In genomic region chrX:101407748-101408529, GRCh38 we compare ENCODE assay signal across 1 cellular context.
TF ChIP-seq lines count a peak whose summit lies in the region.

GLA (minus strand) TSS chrX:101407925; CDS start chrX:101407903, 22 bp downstream.
HNRNPH2 (plus strand) TSS chrX:101408222; CDS start chrX:101411989, 3,767 bp downstream.

TF ChIP-seq in K562, 482 proteins besides CTCF, POLR2A, EP300 and RAD21 (continued from another document and continues in another):
- peak in 2 of 3 experiments; percentile 77 to 87 for TF ChIP-seq YY1 (IDR thresholded peaks at IDR 0.05; ENCODE audit: borderline replicate concordance in 1 of 3, control insufficient read depth in 1 of 3, extremely low read depth in 1 of 3, insufficient read depth in 3 of 3, insufficient read length in 1 of 3, insufficient replicate concordance in 2 of 3, low read depth in 1 of 3, low read length in 2 of 3)
- TF ChIP-seq ETV5 (CRISPR knock-in tag; IDR thresholded peaks at IDR 0.05; ENCODE audit: low read depth) = no peak
- peak; percentile 93 for TF ChIP-seq SIN3B (IDR thresholded peaks at IDR 0.05; ENCODE audit: low read depth)
- TF ChIP-seq TAF1 (IDR thresholded peaks at IDR 0.05; ENCODE audit: control insufficient read depth, extremely low read depth, insufficient read depth, low read length, severe bottlenecking) = peak; percentile 91
- TF ChIP-seq DDX20 (tag; IDR thresholded peaks at IDR 0.05; ENCODE audit: low read depth) = no peak
- peak; percentile 41; the same call in 1 of the 2 replicates for TF ChIP-seq TARDBP (IDR thresholded peaks at IDR 0.05)
- no peak for TF ChIP-seq TSHZ1 (CRISPR knock-in tag; IDR thresholded peaks at IDR 0.05)
- no peak for TF ChIP-seq ELK3 (CRISPR knock-in tag; IDR thresholded peaks at IDR 0.05)
- no peak for TF ChIP-seq ETV6 (IDR thresholded peaks at IDR 0.05; ENCODE audit: borderline replicate concordance in 1 of 2, low read depth in 2 of 2, low read length in 1 of 2)
- no peak for TF ChIP-seq ETV6 (CRISPR knock-in tag; IDR thresholded peaks at IDR 0.05; ENCODE audit: borderline replicate concordance)
- TF ChIP-seq ZNF407 (IDR thresholded peaks at IDR 0.05; ENCODE audit: low read depth) = no peak
- no peak for TF ChIP-seq LCOR (CRISPR knock-in tag; IDR thresholded peaks at IDR 0.05)
- no peak; a peak in 1 of 4 replicates for TF ChIP-seq NONO (IDR thresholded peaks at IDR 0.05; ENCODE audit: low read depth in 2 of 2, low read length in 1 of 2)
- no peak for TF ChIP-seq HNRNPK (IDR thresholded peaks at IDR 0.05; ENCODE audit: low read depth, low read length, poor library complexity, severe bottlenecking)
- peak in 1 of 2 experiments; percentile 15; a peak in 2 of 4 replicates for TF ChIP-seq SIN3A (IDR thresholded peaks at IDR 0.05; ENCODE audit: borderline replicate concordance in 2 of 2, control insufficient read depth in 1 of 2, low read depth in 2 of 2, low read length in 2 of 2)
- peak; percentile 22; the same call in 1 of the 2 replicates for TF ChIP-seq HCFC1 (IDR thresholded peaks at IDR 0.05; ENCODE audit: low read depth, low read length)
- no peak for TF ChIP-seq SETDB1 (IDR thresholded peaks at IDR 0.05; ENCODE audit: low read length)
- TF ChIP-seq E4F1 (CRISPR knock-in tag; IDR thresholded peaks at IDR 0.05; ENCODE audit: borderline replicate concordance) = no peak
- TF ChIP-seq ZNF609 (CRISPR knock-in tag; IDR thresholded peaks at IDR 0.05; ENCODE audit: borderline replicate concordance) = no peak
- peak; percentile 79 for TF ChIP-seq NCOR1 (IDR thresholded peaks at IDR 0.05)
- no peak for TF ChIP-seq TRIM25 (IDR thresholded peaks at IDR 0.05; ENCODE audit: borderline replicate concordance)
- TF ChIP-seq ZBTB12 (CRISPR knock-in tag; IDR thresholded peaks at IDR 0.05) = peak; percentile 63; the same call in 1 of the 2 replicates
- TF ChIP-seq PKNOX1 (IDR thresholded peaks at IDR 0.05) = peak; percentile 92
- TF ChIP-seq TCF15 (CRISPR knock-in tag; IDR thresholded peaks at IDR 0.05) = no peak
- peak; percentile 93 for TF ChIP-seq RFX5 (IDR thresholded peaks at IDR 0.05; ENCODE audit: low read depth, low read length)
